In the genomic region with DNA sequence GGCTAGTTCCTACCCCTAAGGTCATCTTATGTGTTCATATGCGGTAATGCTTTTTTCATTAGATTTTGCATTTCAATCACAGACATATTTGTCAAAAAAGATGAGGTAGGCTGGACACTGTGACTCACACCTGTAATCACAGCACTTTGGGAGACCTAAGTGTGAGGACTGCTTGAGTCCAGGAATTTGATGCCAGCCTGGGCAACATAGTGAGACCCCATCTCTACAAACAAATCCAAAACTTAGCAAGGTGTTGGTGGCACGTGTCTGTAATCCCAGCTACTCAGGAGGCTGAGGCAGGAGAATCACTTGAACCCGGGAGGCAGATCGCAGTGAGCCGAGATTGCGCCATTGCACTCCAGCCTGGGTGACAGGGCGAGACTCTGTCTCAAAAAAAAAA, we compare ENCODE assay signal across 2 cellular contexts.
TF ChIP-seq lines count a peak whose summit lies in the region.

No MANE protein-coding gene starts in this region.

TF ChIP-seq in HEK293, 187 proteins besides CTCF, POLR2A, EP300 and RAD21:
- peak; percentile 60; the same call in 1 of the 2 replicates for TF ChIP-seq ZNF121 (tag by site-specific recombination; IDR thresholded peaks at IDR 0.05)
- TF ChIP-seq, protein P1, sequence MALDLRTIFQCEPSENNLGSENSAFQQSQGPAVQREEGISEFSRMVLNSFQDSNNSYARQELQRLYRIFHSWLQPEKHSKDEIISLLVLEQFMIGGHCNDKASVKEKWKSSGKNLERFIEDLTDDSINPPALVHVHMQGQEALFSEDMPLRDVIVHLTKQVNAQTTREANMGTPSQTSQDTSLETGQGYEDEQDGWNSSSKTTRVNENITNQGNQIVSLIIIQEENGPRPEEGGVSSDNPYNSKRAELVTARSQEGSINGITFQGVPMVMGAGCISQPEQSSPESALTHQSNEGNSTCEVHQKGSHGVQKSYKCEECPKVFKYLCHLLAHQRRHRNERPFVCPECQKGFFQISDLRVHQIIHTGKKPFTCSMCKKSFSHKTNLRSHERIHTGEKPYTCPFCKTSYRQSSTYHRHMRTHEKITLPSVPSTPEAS (tag by site-specific recombination; IDR thresholded peaks at IDR 0.05), result no peak

TF ChIP-seq in endothelial cell of umbilical vein, 7 proteins besides CTCF, POLR2A, EP300 and RAD21:
- TF ChIP-seq, protein P2, sequence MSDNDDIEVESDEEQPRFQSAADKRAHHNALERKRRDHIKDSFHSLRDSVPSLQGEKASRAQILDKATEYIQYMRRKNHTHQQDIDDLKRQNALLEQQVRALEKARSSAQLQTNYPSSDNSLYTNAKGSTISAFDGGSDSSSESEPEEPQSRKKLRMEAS (IDR thresholded peaks at IDR 0.05; ENCODE audit: insufficient read depth, insufficient read length), result no peak
- TF ChIP-seq POLR2AphosphoS5 (IDR thresholded peaks at IDR 0.05; ENCODE audit: insufficient read depth, low read depth, low read length) (no peak), MYC (IDR thresholded peaks at IDR 0.05; ENCODE audit: low read depth, low read length) (no peak), EZH2 (IDR thresholded peaks at IDR 0.05; ENCODE audit: borderline replicate concordance, low read depth, low read length, severe bottlenecking) (no peak), GATA2 (IDR thresholded peaks at IDR 0.05; ENCODE audit: insufficient read depth, insufficient read length, low read depth, low read length) (no peak), FOS (IDR thresholded peaks at IDR 0.05; ENCODE audit: borderline replicate concordance, insufficient read depth, low read length) (no peak)
